18 cellular contexts compared by ENCODE assay signal in genomic region chr2:230358305-230358704, GRCh38. TPM values are rescaled to one million over a fixed set of nuclear protein-coding genes. Genes with fewer than 3 reads are reported as not detected.
A peak's percentile ranks its signal among the peaks of the same experiment; 100 is the strongest.
DNase-seq lines count a peak whose midpoint lies in the region; ATAC-seq, FAIRE-seq and TF ChIP-seq lines count a peak whose summit lies in the region.
"Had no signal": no experiment of that assay in that cellular context is flagged by ENCODE, and none has a peak within 500 bp of the region (broad histone marks: within the 10 kb centered on the region; RNA-seq: fewer than 3 reads in every experiment).

No MANE protein-coding gene starts in this region.

- no peak overlapping the region for H3K4me2 ChIP-seq in astrocyte (ENCODE audit: low read length)
- H3K4me2 ChIP-seq: hepatocyte, smooth muscle cell had no signal

- H3K4me3 ChIP-seq in astrocyte (ENCODE audit: insufficient read depth, low read depth, low read length), result no peak overlapping the region
- H3K4me3 ChIP-seq: esophagus squamous epithelium, hepatocyte, smooth muscle cell had no signal

- no peaks in the 10 kb centered on the region for H3K27me3 Mint-ChIP-seq in astrocyte (ENCODE audit: low read depth, unreplicated experiment)
- H3K27me3 Mint-ChIP-seq: natural killer cell treated with Interleukin-12 subunit alpha and Interleukin-12 subunit beta and Interleukin-15 and Interleukin-18, amount 100 ng/mL, for 72 hours had no signal

- peaks cover 11% of the 10 kb centered on the region for H3K4me1 Mint-ChIP-seq in astrocyte (ENCODE audit: low read depth, unreplicated experiment)

- H4K20me1 ChIP-seq in astrocyte (ENCODE audit: insufficient read depth, low read length), result no peaks in the 10 kb centered on the region

- H3K4me1 ChIP-seq in astrocyte (ENCODE audit: insufficient read depth, low read length), result no peaks in the 10 kb centered on the region
- H3K4me1 ChIP-seq: esophagus squamous epithelium had no signal

- no peak overlapping the region for H2AFZ ChIP-seq in astrocyte (ENCODE audit: low read depth, low read length)
- H2AFZ ChIP-seq: hepatocyte had no signal

- peaks cover 5% of the 10 kb centered on the region for H3K36me3 ChIP-seq in astrocyte (ENCODE audit: insufficient read depth, low read length)

- ATAC-seq in GM18520 (IDR thresholded peaks at IDR 0.05; ENCODE audit: unreplicated experiment) (no peak), HG03108 (IDR thresholded peaks at IDR 0.05; ENCODE audit: unreplicated experiment) (no peak)
- ATAC-seq: natural killer cell treated with Interleukin-12 subunit alpha and Interleukin-12 subunit beta and Interleukin-15 and Interleukin-18, amount 100 ng/mL, for 72 hours had no signal

- no peak for FAIRE-seq in astrocyte (lab: Jason Lieb, UNC)

- DNase-seq in EL, result peak; percentile 62
- DNase-seq in HS-5 (ENCODE audit: low read depth), result peak; percentile 18
- DNase-seq in astrocyte (ENCODE audit: low read depth), result peak; percentile 14
- peak; percentile 55 for DNase-seq in iris pigment epithelial cell (ENCODE audit: low read depth)
- no peak for DNase-seq in cortex of kidney (lab: John Stamatoyannopoulos, UW)
- no peak for DNase-seq in NCI-H526 treated with DMSO at 0.1 percent for 48 hours (lab: John Stamatoyannopoulos, UW)
- DNase-seq: activated CD4-positive, alpha-beta T cell treated with anti-CD3 and anti-CD28 coated beads, Interleukin-2, amount 50 U/mL, for 1 hour; activated naive CD4-positive, alpha-beta T cell; esophagus squamous epithelium; islet precursor cell; NCI-H1436 treated with DMSO at 0.1 percent for 48 hours; NCI-H774; stimulated activated CD4-positive, alpha-beta T cell treated with anti-CD3 and anti-CD28 coated beads, Interleukin-4, amount 100 ng/mL, for 4 hours had no signal

- no peaks in the 10 kb centered on the region for H3K9me3 Mint-ChIP-seq in astrocyte (ENCODE audit: unreplicated experiment)
- H3K9me3 Mint-ChIP-seq: natural killer cell treated with Interleukin-12 subunit alpha and Interleukin-12 subunit beta and Interleukin-15 and Interleukin-18, amount 100 ng/mL, for 72 hours had no signal

- H3K27me3 ChIP-seq in astrocyte (ENCODE audit: insufficient read depth, low read length), result no peaks in the 10 kb centered on the region
- H3K27me3 ChIP-seq: esophagus squamous epithelium, hepatocyte had no signal

- no peak overlapping the region for H3K9ac ChIP-seq in astrocyte (ENCODE audit: low read length)

- H3K27ac Mint-ChIP-seq in astrocyte (ENCODE audit: unreplicated experiment), result no peak overlapping the region
- H3K27ac Mint-ChIP-seq: natural killer cell treated with Interleukin-12 subunit alpha and Interleukin-12 subunit beta and Interleukin-15 and Interleukin-18, amount 100 ng/mL, for 72 hours had no signal

- no peak overlapping the region for H3K27ac ChIP-seq in astrocyte (ENCODE audit: low read depth, low read length)
- H3K27ac ChIP-seq: esophagus squamous epithelium, hepatocyte had no signal

- TF ChIP-seq CTCF in astrocyte (IDR thresholded peaks at IDR 0.05; ENCODE audit: insufficient read depth, low read depth, low read length), result no peak

- H3K36me3 Mint-ChIP-seq in astrocyte (ENCODE audit: low read depth, unreplicated experiment), result peaks cover 27% of the 10 kb centered on the region

- H3K79me2 ChIP-seq in astrocyte (ENCODE audit: insufficient read depth, low read length), result no peaks in the 10 kb centered on the region
- H3K79me2 ChIP-seq: hepatocyte had no signal

- no peaks in the 10 kb centered on the region for H3K9me3 ChIP-seq in astrocyte (ENCODE audit: insufficient read depth, low read depth, low read length)
- H3K9me3 ChIP-seq: esophagus squamous epithelium had no signal

- H3K4me3 Mint-ChIP-seq in astrocyte (ENCODE audit: unreplicated experiment), result peak overlapping the region; percentile 12
- H3K4me3 Mint-ChIP-seq: natural killer cell treated with Interleukin-12 subunit alpha and Interleukin-12 subunit beta and Interleukin-15 and Interleukin-18, amount 100 ng/mL, for 72 hours had no signal

RNA-seq across cellular contexts. Expression of gene SP140L, which starts 31.3 kb away (rescaled TPM):
- 32.2 and 36.8 TPM in 2 replicates for total RNA-seq in astrocyte

RNA-seq across cellular contexts. Expression of gene SP100, which starts 57.7 kb away (rescaled TPM):
- 169 and 186 TPM in 2 replicates for total RNA-seq in astrocyte

Comparison
In these comparisons a context has a peak if more than half of its experiments do, and no peak if none do; other contexts are left out.
1. DNase-seq: peak in EL (single experiment), HS-5 (single experiment), astrocyte (single experiment) and iris pigment epithelial cell (single experiment); none in cortex of kidney (single experiment) and NCI-H526 treated with DMSO at 0.1 percent for 48 hours (single experiment).